ENCODE assay signal across 10 cellular contexts in genomic region chr2:84908948-84909713, GRCh38. TPM values are rescaled to one million over a fixed set of nuclear protein-coding genes. Genes with fewer than 3 reads are reported as not detected.
DNase-seq lines count a peak whose midpoint lies in the region; ATAC-seq, FAIRE-seq and TF ChIP-seq lines count a peak whose summit lies in the region.
"Had no signal": no experiment of that assay in that cellular context is flagged by ENCODE, and none has a peak within 500 bp of the region (broad histone marks: within the 10 kb centered on the region; RNA-seq: fewer than 3 reads in every experiment).

No MANE protein-coding gene starts in this region.

- H3K23ac ChIP-seq in H1 (ENCODE audit: insufficient read length), result no peak overlapping the region

- H3K27ac ChIP-seq in H1 (ENCODE audit: low read depth, low read length), result no peak overlapping the region
- H3K27ac ChIP-seq in spleen, result peak overlapping the region; percentile 8 to 99 (median 97)
- H3K27ac ChIP-seq in adrenal gland, result no peak overlapping the region

- H4K20me1 ChIP-seq in H1 (replicated peaks in 1 of 2; ENCODE audit: control insufficient read depth in 1 of 2, insufficient read depth in 2 of 2, low read length in 2 of 2), result peaks cover 0 to 9% of the 10 kb centered on the region in 2 experiments

- no peak overlapping the region for H2BK20ac ChIP-seq in H1 (ENCODE audit: low read length)

- H3K27ac Mint-ChIP-seq in activated T-cell treated with anti-CD3 and anti-CD28 coated beads, Interleukin-2, amount 50 U/mL, for 24 hours, result peak overlapping the region; percentile 95
- H3K27ac Mint-ChIP-seq in T-helper 1 cell treated with Interleukin-12 subunit alpha and Interleukin-12 subunit beta and Interleukin-4 antibody, amounts not matched to agents 30 μg/mL and 1 μg/mL, for 36 hours, result peak overlapping the region; percentile 91

- TF ChIP-seq POLR2A in H1 (IDR thresholded peaks at IDR 0.05; ENCODE audit: control extremely low read depth in 1 of 2, low read depth in 2 of 2, low read length in 2 of 2) (no peak), spleen (IDR thresholded peaks at IDR 0.05) (no peak), adrenal gland (IDR thresholded peaks at IDR 0.05) (no peak)

- peaks cover 0 to 12% of the 10 kb centered on the region in 2 experiments; a peak in 1 of 4 replicates for H3K79me2 ChIP-seq in H1 (ENCODE audit: control insufficient read depth in 1 of 2, insufficient read depth in 2 of 2, low read length in 2 of 2)

- FAIRE-seq in H1 (lab: Jason Lieb, UNC), result no peak

- intact Hi-C loops in spleen (cut with DNase I; ENCODE audit: low total_unique reads) (no loop called here), adrenal gland (cut with DNase I) (no loop called here), posterior vena cava (cut with DNase I) (no loop called here)

- H4K91ac ChIP-seq in H1 (replicated peaks; ENCODE audit: insufficient read length, low read length), result no peak overlapping the region

- no peak overlapping the region for H3K4ac ChIP-seq in H1 (replicated peaks; ENCODE audit: insufficient read length, low read depth, low read length)

- H2BK15ac ChIP-seq in H1 (ENCODE audit: low read length), result 0 out of 2 replicates have a peak overlapping the region, but pooled peaks have one; percentile 2

- no peak overlapping the region for H3K18ac ChIP-seq in H1 (ENCODE audit: extremely low read depth, low read length)

- no peak overlapping the region for H3K9ac ChIP-seq in H1 (replicated peaks in 1 of 4; ENCODE audit: extremely low read depth in 1 of 4, low read depth in 3 of 4, low read length in 3 of 4)

- H3K4me3 Mint-ChIP-seq in activated T-cell treated with anti-CD3 and anti-CD28 coated beads, Interleukin-2, amount 50 U/mL, for 24 hours, result peak overlapping the region; percentile 94
- peak overlapping the region; percentile 96 for H3K4me3 Mint-ChIP-seq in T-helper 1 cell treated with Interleukin-12 subunit alpha and Interleukin-12 subunit beta and Interleukin-4 antibody, amounts not matched to agents 30 μg/mL and 1 μg/mL, for 36 hours

- peaks cover 54% of the 10 kb centered on the region for H3K4me1 Mint-ChIP-seq in activated T-cell treated with anti-CD3 and anti-CD28 coated beads, Interleukin-2, amount 50 U/mL, for 24 hours (ENCODE audit: low read depth)
- H3K4me1 Mint-ChIP-seq in T-helper 1 cell treated with Interleukin-12 subunit alpha and Interleukin-12 subunit beta and Interleukin-4 antibody, amounts not matched to agents 30 μg/mL and 1 μg/mL, for 36 hours (ENCODE audit: low read depth), result peaks cover 51% of the 10 kb centered on the region

- TF ChIP-seq EP300 in H1 (IDR thresholded peaks at IDR 0.05; ENCODE audit: borderline replicate concordance in 1 of 2, low read depth in 2 of 2, low read length in 2 of 2), result no peak

- no peak overlapping the region for H2BK5ac ChIP-seq in H1 (ENCODE audit: low read depth, low read length)

- peaks cover 42% of the 10 kb centered on the region for H3K36me3 Mint-ChIP-seq in activated T-cell treated with anti-CD3 and anti-CD28 coated beads, Interleukin-2, amount 50 U/mL, for 24 hours (ENCODE audit: low read depth)
- peaks cover 49% of the 10 kb centered on the region for H3K36me3 Mint-ChIP-seq in T-helper 1 cell treated with Interleukin-12 subunit alpha and Interleukin-12 subunit beta and Interleukin-4 antibody, amounts not matched to agents 30 μg/mL and 1 μg/mL, for 36 hours (ENCODE audit: low read depth)

- H3K23me2 ChIP-seq in H1 (ENCODE audit: low read depth, low read length), result peaks cover 20% of the 10 kb centered on the region

- peaks cover 0 to 6% (median 4%) of the 10 kb centered on the region in 4 experiments; a peak in 6 of 7 replicates for H3K27me3 ChIP-seq in H1 (replicated peaks in 1 of 4; ENCODE audit: control insufficient read depth in 3 of 4, extremely low read depth in 1 of 4, insufficient read depth in 3 of 4, low read length in 3 of 4)
- no peaks in the 10 kb centered on the region for H3K27me3 ChIP-seq in spleen (replicated peaks in 1 of 7)
- H3K27me3 ChIP-seq in adrenal gland, result no peaks in the 10 kb centered on the region

- H3K4me1 ChIP-seq in H1 (replicated peaks in 1 of 4; ENCODE audit: control insufficient read depth in 3 of 4, insufficient read depth in 4 of 4, low read length in 3 of 4), result peaks cover 0 to 14% (median 6%) of the 10 kb centered on the region in 4 experiments
- H3K4me1 ChIP-seq in spleen, result peaks cover 13 to 45% (median 29%) of the 10 kb centered on the region in 6 donors
- peaks cover 5 to 9% of the 10 kb centered on the region in 2 donors for H3K4me1 ChIP-seq in adrenal gland (replicated peaks in 1 of 2)

- peak overlapping the region; percentile 84; the same call in 1 of the 2 replicates for H2BK12ac ChIP-seq in H1 (ENCODE audit: low read depth, low read length)

- H3K56ac ChIP-seq in H1 (replicated peaks; ENCODE audit: insufficient read length, low read depth, low read length), result peak overlapping the region; percentile 79

- H3K36me3 ChIP-seq in H1 (ENCODE audit: control insufficient read depth in 2 of 4, insufficient read depth in 4 of 4, low read length in 3 of 4) (peaks cover 0 to 8% (median 0%) of the 10 kb centered on the region in 4 experiments; a peak in 3 of 8 replicates), spleen (peaks cover 0 to 6% (median 0%) of the 10 kb centered on the region in 6 donors), adrenal gland (replicated peaks in 1 of 2) (no peaks in the 10 kb centered on the region)

- ATAC-seq in GM18867 (IDR thresholded peaks at IDR 0.05; ENCODE audit: unreplicated experiment), result no peak

- DNase-seq in activated T-cell treated with anti-CD3 and anti-CD28 coated beads, Interleukin-2, amount 50 U/mL, for 24 hours, result no peak
- DNase-seq in activated T-cell treated with anti-CD3 and anti-CD28 coated beads for 4 hours (no peak), H1 (ENCODE audit: low read depth in 1 of 2, low spot score in 2 of 2) (no peak), spleen (no peak), adrenal gland (no peak), posterior vena cava (ENCODE audit: low spot score) (no peak)
- DNase-seq: amniotic stem cell, NCI-H187 treated with DMSO at 0.1 percent for 48 hours had no signal

- no peak for TF ChIP-seq RAD21 in H1 (IDR thresholded peaks at IDR 0.05 in 1 of 2, conservative IDR thresholded peaks at IDR 0.05 in 1 of 2; ENCODE audit: low read depth in 2 of 2, low read length in 2 of 2)

- no peak overlapping the region for H4K8ac ChIP-seq in H1 (ENCODE audit: extremely low read depth, insufficient read depth, low read length)

- no peak overlapping the region for H3K4me2 ChIP-seq in H1 (ENCODE audit: insufficient read depth in 1 of 2, low read depth in 2 of 2, low read length in 2 of 2)

- POLR2A ChIA-PET in H1 (lab: Charles Lee; ENCODE audit: partially characterized antibody), result interaction anchor here (0.8 to 0.9 kb wide), 2 partner anchors 8 to 32 kb away, joined by 3 read pairs; no protein-coding TSS in a partner anchor

- no peak overlapping the region for H2AFZ ChIP-seq in H1 (ENCODE audit: low read length)

- H4K5ac ChIP-seq in H1 (ENCODE audit: insufficient read length, low read depth, low read length), result no peak overlapping the region

- CTCF ChIA-PET in H1 (lab: Charles Lee; ENCODE audit: partially characterized antibody), result interaction anchor here (1.1 to 3.5 kb wide), 2 partner anchors 11 to 17 kb away, joined by 5 to 22 read pairs; no protein-coding TSS in a partner anchor

- no peak overlapping the region for H3K14ac ChIP-seq in H1 (ENCODE audit: insufficient read length)

- WGBS in H1 (ENCODE audit: extremely low coverage in 1 of 2, insufficient coverage in 1 of 2, insufficient read length in 1 of 2, insufficient replicate concordance in 2 of 2, low coverage in 1 of 2, low lambda C conversion rate in 2 of 2, missing lambda C conversion rate in 1 of 2), 2 experiments, result 85% methylated on average over 2 of the region's 2 CpGs; no CpG with 5 or more reads in 1 of the 2 experiments
- 75 to 87% (median 84%) methylated on average over 2 of the region's 2 CpGs for WGBS in spleen, 5 donors
- 88 to 100% (median 92%) methylated on average over 2 of the region's 2 CpGs for whole genome bisulfite sequencing in adrenal gland, 4 donors

- peaks cover 6% of the 10 kb centered on the region for H3K9me3 Mint-ChIP-seq in activated T-cell treated with anti-CD3 and anti-CD28 coated beads, Interleukin-2, amount 50 U/mL, for 24 hours
- peaks cover 18% of the 10 kb centered on the region for H3K9me3 Mint-ChIP-seq in T-helper 1 cell treated with Interleukin-12 subunit alpha and Interleukin-12 subunit beta and Interleukin-4 antibody, amounts not matched to agents 30 μg/mL and 1 μg/mL, for 36 hours

- H2AK5ac ChIP-seq in H1 (ENCODE audit: low read depth, low read length), result peak overlapping the region; percentile 18; the same call in 1 of the 2 replicates

- H3K9me3 ChIP-seq in H1 (ENCODE audit: insufficient read depth in 2 of 2, low read depth in 1 of 2, low read length in 1 of 2), result no peaks in the 10 kb centered on the region; a peak in 1 of 4 replicates
- no peaks in the 10 kb centered on the region for H3K9me3 ChIP-seq in spleen
- no peaks in the 10 kb centered on the region for H3K9me3 ChIP-seq in adrenal gland (replicated peaks in 1 of 3)

- no peak overlapping the region for H2BK120ac ChIP-seq in H1 (replicated peaks; ENCODE audit: low read depth, low read length)

- TF ChIP-seq CTCF in H1 (IDR thresholded peaks at IDR 0.05; ENCODE audit: control extremely low read depth in 1 of 3, insufficient read depth in 1 of 3, low read depth in 1 of 3, low read length in 3 of 3), result no peak
- no peak for TF ChIP-seq CTCF in spleen (IDR thresholded peaks at IDR 0.05 in 8 of 11, conservative IDR thresholded peaks at IDR 0.05 in 3 of 11)
- no peak for TF ChIP-seq CTCF in adrenal gland (IDR thresholded peaks at IDR 0.05)

- no peaks in the 10 kb centered on the region for H3K79me1 ChIP-seq in H1 (ENCODE audit: low read depth, low read length)

- no peak overlapping the region for H3K4me3 ChIP-seq in H1 (ENCODE audit: extremely low read depth in 1 of 4, insufficient read depth in 2 of 4, low read depth in 3 of 4, low read length in 4 of 4)
- no peak overlapping the region for H3K4me3 ChIP-seq in spleen
- H3K4me3 ChIP-seq in adrenal gland, result no peak overlapping the region

- H3K27me3 Mint-ChIP-seq in activated T-cell treated with anti-CD3 and anti-CD28 coated beads, Interleukin-2, amount 50 U/mL, for 24 hours, result no peaks in the 10 kb centered on the region
- H3K27me3 Mint-ChIP-seq in T-helper 1 cell treated with Interleukin-12 subunit alpha and Interleukin-12 subunit beta and Interleukin-4 antibody, amounts not matched to agents 30 μg/mL and 1 μg/mL, for 36 hours (ENCODE audit: low read depth), result no peaks in the 10 kb centered on the region

RNA-seq across cellular contexts. Expression of gene TMSB10, which starts 3.7 kb away (rescaled TPM):
- 1,075 and 1,095 TPM in 2 replicates for total RNA-seq in H1 (2021; fragmentation: NEBNext Ultra II Directional; extraction: Animal tissue kit (Norgen Biotek cat#: 25700))
- polyA plus RNA-seq in H1 (2011; rRNA removed) (593 and 852 TPM in 2 replicates), spleen (1,000 to 10,000 TPM; 2,869 to 3,827 (median 3,008) TPM), adrenal gland (1,000 to 10,000 TPM in 2 of 3 donors, 100 to 1,000 TPM in 1; 700 to 1,968 (median 1,951) TPM)
- polyA plus RNA-seq in H1 (2011; cell fraction: cytosol; rRNA removed), result 1,307 TPM
- polyA plus RNA-seq in H1 (2011; cell fraction: nucleus; rRNA removed), result 850 TPM
- polyA plus RNA-seq in H1 (2012, experiment 1 of 2), result 1,219 to 1,602 TPM (median 1,382 TPM) in 4 replicates
- 5,019 TPM for polyA plus RNA-seq in H1 (2012, experiment 2 of 2)
- polyA plus RNA-seq in H1 (2013, experiment 1 of 2), result 1,059 TPM
- 1,056 TPM for polyA plus RNA-seq in H1 (2013, experiment 2 of 2)
- 80.7 and 118 TPM in 2 replicates for polyA minus RNA-seq in H1 (2011; rRNA and poly(A)+ RNA removed)
- 145 TPM for polyA minus RNA-seq in H1 (2011; cell fraction: cytosol; rRNA and poly(A)+ RNA removed)
- polyA minus RNA-seq in H1 (2011; cell fraction: nucleus; rRNA and poly(A)+ RNA removed), result 80.6 TPM
- total RNA-seq in spleen (1,000 to 10,000 TPM; 1,416 to 3,222 (median 1,664) TPM), adrenal gland (1,000 to 10,000 TPM in 4 of 8 donors, 100 to 1,000 TPM in 4; 473 to 2,004 (median 995) TPM), posterior vena cava (1,000 to 10,000 TPM; 1,249 to 1,274 TPM)

RNA-seq across cellular contexts. Expression of gene TRABD2A, which starts 28.2 kb away (rescaled TPM):
- 18.6 and 19.7 TPM in 2 replicates for total RNA-seq in H1 (2021; fragmentation: NEBNext Ultra II Directional; extraction: Animal tissue kit (Norgen Biotek cat#: 25700))
- 17.3 and 17.6 TPM in 2 replicates for polyA plus RNA-seq in H1 (2011; rRNA removed)
- 11.8 TPM for polyA plus RNA-seq in H1 (2011; cell fraction: cytosol; rRNA removed)
- polyA plus RNA-seq in H1 (2011; cell fraction: nucleus; rRNA removed), result 60.0 TPM
- 14.8 to 18.1 TPM (median 16.3 TPM) in 4 replicates for polyA plus RNA-seq in H1 (2012, experiment 1 of 2)
- 7.3 TPM for polyA plus RNA-seq in H1 (2012, experiment 2 of 2)
- 27.0 TPM for polyA plus RNA-seq in H1 (2013, experiment 1 of 2)
- polyA plus RNA-seq in H1 (2013, experiment 2 of 2), result 24.8 TPM
- polyA minus RNA-seq in H1 (2011; rRNA and poly(A)+ RNA removed), result 58.8 and 70.9 TPM in 2 replicates
- 22.2 TPM for polyA minus RNA-seq in H1 (2011; cell fraction: cytosol; rRNA and poly(A)+ RNA removed)
- polyA minus RNA-seq in H1 (2011; cell fraction: nucleus; rRNA and poly(A)+ RNA removed), result 67.6 TPM
- total RNA-seq in spleen, result 10 to 100 TPM in 2 of 7 donors, 1 to 10 TPM in 5; 5.4 to 12.5 (median 9.2) TPM
- 1 to 10 TPM; 4.5 to 8.6 (median 5.0) TPM for polyA plus RNA-seq in spleen
- total RNA-seq in adrenal gland, result 1 to 10 TPM in 2 of 8 donors, under 1 TPM in 5, not detected in 1; 0.37 to 2.4 (median 0.69) TPM
- polyA plus RNA-seq in adrenal gland, result 1 to 10 TPM in 2 of 3 donors, under 1 TPM in 1; 0.29 to 1.4 (median 1.0) TPM
- 1 to 10 TPM; 1.0 to 2.6 TPM for total RNA-seq in posterior vena cava

Comparison
In these comparisons a context has a peak if more than half of its experiments do, and no peak if none do; other contexts are left out.
1. H3K27ac ChIP-seq: peak in spleen (8 of 8); none in H1 (single experiment) and adrenal gland (0 of 5).